ENCODE assay signal across 1 cellular context in the genomic region with DNA sequence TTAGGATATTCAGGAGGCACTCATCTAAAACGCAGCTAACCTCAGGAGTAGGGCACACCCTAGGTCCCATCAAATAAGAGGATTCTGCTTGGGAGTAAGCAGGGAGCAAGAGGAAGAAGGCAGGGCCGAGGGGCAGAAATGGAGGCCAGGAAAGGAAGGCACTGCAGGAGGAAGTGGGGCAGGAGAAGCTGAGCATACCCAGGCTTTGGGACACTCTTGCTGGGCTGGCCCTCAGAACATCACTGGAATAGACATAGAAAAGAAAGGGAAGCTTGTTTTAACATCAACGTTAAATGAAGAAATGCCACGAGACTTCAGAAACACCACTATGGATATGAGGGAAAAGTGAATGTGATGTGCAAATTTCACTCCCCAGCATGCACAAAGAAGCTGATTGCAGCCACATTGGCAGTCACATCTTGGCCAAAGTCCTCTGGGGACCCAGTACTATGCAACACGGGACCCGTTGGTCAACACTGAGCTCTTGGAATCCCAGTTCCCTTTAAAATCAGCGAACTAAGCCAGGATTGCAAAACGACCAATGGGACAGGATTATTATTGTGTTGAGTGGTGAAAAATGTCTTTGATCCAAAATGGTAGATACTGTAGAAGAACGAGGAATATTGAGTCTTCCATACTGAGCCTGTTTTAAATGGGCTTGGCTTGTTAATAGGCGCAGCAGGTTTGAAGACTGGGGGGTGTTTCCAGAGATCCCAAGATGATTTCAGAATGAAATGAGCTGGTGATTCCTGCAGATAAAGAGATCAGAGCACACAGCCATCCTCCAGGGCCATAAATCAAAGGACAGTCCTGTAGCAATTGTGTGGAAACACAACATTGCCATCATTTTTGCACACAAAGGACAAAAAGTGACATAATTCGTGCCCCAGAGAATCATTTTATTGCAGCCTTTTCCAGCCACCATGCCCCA.
TF ChIP-seq lines count a peak whose summit lies in the region.

No MANE protein-coding gene starts in this region.

TF ChIP-seq in HepG2, 621 proteins besides CTCF, POLR2A, EP300 and RAD21 (continued from another document and continues in another):
- TF ChIP-seq ZNF512B (CRISPR knock-in tag; IDR thresholded peaks at IDR 0.05; ENCODE audit: borderline replicate concordance) (no peak), ISX (CRISPR knock-in tag; conservative IDR thresholded peaks at IDR 0.05) (no peak), ZNF607 (CRISPR knock-in tag; IDR thresholded peaks at IDR 0.05; ENCODE audit: borderline replicate concordance) (no peak), SMAD3 (CRISPR knock-in tag; IDR thresholded peaks at IDR 0.05) (peak; percentile 75), PAWR (CRISPR knock-in tag; IDR thresholded peaks at IDR 0.05; ENCODE audit: borderline replicate concordance) (no peak), PAXIP1 (CRISPR knock-in tag; conservative IDR thresholded peaks at IDR 0.05) (peak; percentile 77), ATF7-NPFF (CRISPR knock-in tag; IDR thresholded peaks at IDR 0.05; ENCODE audit: low read depth) (no peak), NCOA5 (CRISPR knock-in tag; IDR thresholded peaks at IDR 0.05) (no peak), CBFB (CRISPR knock-in tag; IDR thresholded peaks at IDR 0.05) (peak; percentile 63; the same call in 1 of the 2 replicates), ETV6 (CRISPR knock-in tag; conservative IDR thresholded peaks at IDR 0.05) (no peak), PHF20 (CRISPR knock-in tag; IDR thresholded peaks at IDR 0.05) (no peak), NCOA2 (CRISPR knock-in tag; IDR thresholded peaks at IDR 0.05) (peak; percentile 89), SP140L (CRISPR knock-in tag; IDR thresholded peaks at IDR 0.05; ENCODE audit: borderline replicate concordance) (no peak), TFDP2 (CRISPR knock-in tag; IDR thresholded peaks at IDR 0.05) (peak; percentile 53), FOXK2 (IDR thresholded peaks at IDR 0.05) (peak; percentile 52; the same call in 1 of the 2 replicates), THYN1 (CRISPR knock-in tag; IDR thresholded peaks at IDR 0.05; ENCODE audit: borderline replicate concordance, low read depth) (no peak), ZNF282 (IDR thresholded peaks at IDR 0.05; ENCODE audit: partially characterized antibody) (no peak), ATF5 (CRISPR knock-in tag; IDR thresholded peaks at IDR 0.05; ENCODE audit: low read depth) (no peak), ZNF275 (CRISPR knock-in tag; IDR thresholded peaks at IDR 0.05; ENCODE audit: borderline replicate concordance) (no peak), SETDB1 (CRISPR knock-in tag; IDR thresholded peaks at IDR 0.05; ENCODE audit: borderline replicate concordance) (no peak)
- TF ChIP-seq, protein P1, sequence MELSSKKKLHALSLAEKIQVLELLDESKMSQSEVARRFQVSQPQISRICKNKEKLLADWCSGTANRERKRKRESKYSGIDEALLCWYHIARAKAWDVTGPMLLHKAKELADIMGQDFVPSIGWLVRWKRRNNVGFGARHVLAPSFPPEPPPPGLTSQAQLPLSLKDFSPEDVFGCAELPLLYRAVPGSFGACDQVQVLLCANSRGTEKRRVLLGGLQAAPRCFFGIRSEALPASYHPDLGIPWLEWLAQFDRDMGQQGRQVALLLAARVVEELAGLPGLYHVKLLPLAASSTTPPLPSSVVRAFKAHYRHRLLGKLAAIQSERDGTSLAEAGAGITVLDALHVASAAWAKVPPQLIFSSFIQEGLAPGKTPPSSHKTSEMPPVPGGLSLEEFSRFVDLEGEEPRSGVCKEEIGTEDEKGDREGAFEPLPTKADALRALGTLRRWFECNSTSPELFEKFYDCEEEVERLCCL (CRISPR knock-in tag; IDR thresholded peaks at IDR 0.05; ENCODE audit: borderline replicate concordance): no peak
- TF ChIP-seq, protein P2, sequence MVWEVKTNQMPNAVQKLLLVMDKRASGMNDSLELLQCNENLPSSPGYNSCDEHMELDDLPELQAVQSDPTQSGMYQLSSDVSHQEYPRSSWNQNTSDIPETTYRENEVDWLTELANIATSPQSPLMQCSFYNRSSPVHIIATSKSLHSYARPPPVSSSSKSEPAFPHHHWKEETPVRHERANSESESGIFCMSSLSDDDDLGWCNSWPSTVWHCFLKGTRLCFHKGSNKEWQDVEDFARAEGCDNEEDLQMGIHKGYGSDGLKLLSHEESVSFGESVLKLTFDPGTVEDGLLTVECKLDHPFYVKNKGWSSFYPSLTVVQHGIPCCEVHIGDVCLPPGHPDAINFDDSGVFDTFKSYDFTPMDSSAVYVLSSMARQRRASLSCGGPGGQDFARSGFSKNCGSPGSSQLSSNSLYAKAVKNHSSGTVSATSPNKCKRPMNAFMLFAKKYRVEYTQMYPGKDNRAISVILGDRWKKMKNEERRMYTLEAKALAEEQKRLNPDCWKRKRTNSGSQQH (CRISPR knock-in tag; IDR thresholded peaks at IDR 0.05; ENCODE audit: low read depth): no peak
- TF ChIP-seq, protein P3, sequence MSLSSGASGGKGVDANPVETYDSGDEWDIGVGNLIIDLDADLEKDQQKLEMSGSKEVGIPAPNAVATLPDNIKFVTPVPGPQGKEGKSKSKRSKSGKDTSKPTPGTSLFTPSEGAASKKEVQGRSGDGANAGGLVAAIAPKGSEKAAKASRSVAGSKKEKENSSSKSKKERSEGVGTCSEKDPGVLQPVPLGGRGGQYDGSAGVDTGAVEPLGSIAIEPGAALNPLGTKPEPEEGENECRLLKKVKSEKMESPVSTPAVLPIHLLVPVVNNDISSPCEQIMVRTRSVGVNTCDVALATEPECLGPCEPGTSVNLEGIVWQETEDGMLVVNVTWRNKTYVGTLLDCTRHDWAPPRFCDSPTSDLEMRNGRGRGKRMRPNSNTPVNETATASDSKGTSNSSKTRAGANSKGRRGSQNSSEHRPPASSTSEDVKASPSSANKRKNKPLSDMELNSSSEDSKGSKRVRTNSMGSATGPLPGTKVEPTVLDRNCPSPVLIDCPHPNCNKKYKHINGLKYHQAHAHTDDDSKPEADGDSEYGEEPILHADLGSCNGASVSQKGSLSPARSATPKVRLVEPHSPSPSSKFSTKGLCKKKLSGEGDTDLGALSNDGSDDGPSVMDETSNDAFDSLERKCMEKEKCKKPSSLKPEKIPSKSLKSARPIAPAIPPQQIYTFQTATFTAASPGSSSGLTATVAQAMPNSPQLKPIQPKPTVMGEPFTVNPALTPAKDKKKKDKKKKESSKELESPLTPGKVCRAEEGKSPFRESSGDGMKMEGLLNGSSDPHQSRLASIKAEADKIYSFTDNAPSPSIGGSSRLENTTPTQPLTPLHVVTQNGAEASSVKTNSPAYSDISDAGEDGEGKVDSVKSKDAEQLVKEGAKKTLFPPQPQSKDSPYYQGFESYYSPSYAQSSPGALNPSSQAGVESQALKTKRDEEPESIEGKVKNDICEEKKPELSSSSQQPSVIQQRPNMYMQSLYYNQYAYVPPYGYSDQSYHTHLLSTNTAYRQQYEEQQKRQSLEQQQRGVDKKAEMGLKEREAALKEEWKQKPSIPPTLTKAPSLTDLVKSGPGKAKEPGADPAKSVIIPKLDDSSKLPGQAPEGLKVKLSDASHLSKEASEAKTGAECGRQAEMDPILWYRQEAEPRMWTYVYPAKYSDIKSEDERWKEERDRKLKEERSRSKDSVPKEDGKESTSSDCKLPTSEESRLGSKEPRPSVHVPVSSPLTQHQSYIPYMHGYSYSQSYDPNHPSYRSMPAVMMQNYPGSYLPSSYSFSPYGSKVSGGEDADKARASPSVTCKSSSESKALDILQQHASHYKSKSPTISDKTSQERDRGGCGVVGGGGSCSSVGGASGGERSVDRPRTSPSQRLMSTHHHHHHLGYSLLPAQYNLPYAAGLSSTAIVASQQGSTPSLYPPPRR (CRISPR knock-in tag; IDR thresholded peaks at IDR 0.05; ENCODE audit: borderline replicate concordance): no peak
- TF ChIP-seq, protein P4, sequence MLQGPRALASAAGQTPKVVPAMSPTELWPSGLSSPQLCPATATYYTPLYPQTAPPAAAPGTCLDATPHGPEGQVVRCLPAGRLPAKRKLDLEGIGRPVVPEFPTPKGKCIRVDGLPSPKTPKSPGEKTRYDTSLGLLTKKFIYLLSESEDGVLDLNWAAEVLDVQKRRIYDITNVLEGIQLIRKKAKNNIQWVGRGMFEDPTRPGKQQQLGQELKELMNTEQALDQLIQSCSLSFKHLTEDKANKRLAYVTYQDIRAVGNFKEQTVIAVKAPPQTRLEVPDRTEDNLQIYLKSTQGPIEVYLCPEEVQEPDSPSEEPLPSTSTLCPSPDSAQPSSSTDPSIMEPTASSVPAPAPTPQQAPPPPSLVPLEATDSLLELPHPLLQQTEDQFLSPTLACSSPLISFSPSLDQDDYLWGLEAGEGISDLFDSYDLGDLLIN (CRISPR knock-in tag; IDR thresholded peaks at IDR 0.05; ENCODE audit: borderline replicate concordance): no peak
- TF ChIP-seq, protein P5, sequence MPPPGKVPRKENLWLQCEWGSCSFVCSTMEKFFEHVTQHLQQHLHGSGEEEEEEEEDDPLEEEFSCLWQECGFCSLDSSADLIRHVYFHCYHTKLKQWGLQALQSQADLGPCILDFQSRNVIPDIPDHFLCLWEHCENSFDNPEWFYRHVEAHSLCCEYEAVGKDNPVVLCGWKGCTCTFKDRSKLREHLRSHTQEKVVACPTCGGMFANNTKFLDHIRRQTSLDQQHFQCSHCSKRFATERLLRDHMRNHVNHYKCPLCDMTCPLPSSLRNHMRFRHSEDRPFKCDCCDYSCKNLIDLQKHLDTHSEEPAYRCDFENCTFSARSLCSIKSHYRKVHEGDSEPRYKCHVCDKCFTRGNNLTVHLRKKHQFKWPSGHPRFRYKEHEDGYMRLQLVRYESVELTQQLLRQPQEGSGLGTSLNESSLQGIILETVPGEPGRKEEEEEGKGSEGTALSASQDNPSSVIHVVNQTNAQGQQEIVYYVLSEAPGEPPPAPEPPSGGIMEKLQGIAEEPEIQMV (CRISPR knock-in tag; IDR thresholded peaks at IDR 0.05; ENCODE audit: low read depth): no peak
